21 cellular contexts compared by ENCODE assay signal in genomic region chr2:75221872-75222271, GRCh38.
A peak's percentile ranks its signal among the peaks of the same experiment; 100 is the strongest.
DNase-seq lines count a peak whose midpoint lies in the region; ATAC-seq and TF ChIP-seq lines count a peak whose summit lies in the region.
"Had no signal": no experiment of that assay in that cellular context is flagged by ENCODE, and none has a peak within 500 bp of the region (broad histone marks: within the 10 kb centered on the region; RNA-seq: fewer than 3 reads in every experiment).

No MANE protein-coding gene starts in this region.

- H3K4me3 ChIP-seq in choroid plexus epithelial cell (ENCODE audit: low read depth, low read length), result no peak overlapping the region
- H3K4me3 ChIP-seq: sigmoid colon had no signal

- peak; percentile 87 for DNase-seq in EH (ENCODE audit: low read depth)
- peak; percentile 52 for DNase-seq in NCI-H510A (lab: John Stamatoyannopoulos, UW)
- peak; percentile 17 for DNase-seq in choroid plexus epithelial cell (ENCODE audit: low read depth)
- peak; percentile 31 for DNase-seq in non-pigmented ciliary epithelial cell (ENCODE audit: low read depth)
- no peak for DNase-seq in medulla oblongata (ENCODE audit: extremely low spot score)
- DNase-seq in NCI-H774 (lab: John Stamatoyannopoulos, UW), result no peak
- DNase-seq: activated naive CD4-positive, alpha-beta T cell treated with anti-CD3 and anti-CD28 coated beads for 36 hours; C1 segment of cervical spinal cord; DMS79 treated with DMSO at 0.1 percent for 48 hours; effector CD8-positive, alpha-beta T cell; immature natural killer cell; midbrain; NCI-H1930; NCI-H69; sigmoid colon; T-helper 1 cell had no signal

- ATAC-seq in HG03571 (IDR thresholded peaks at IDR 0.05; ENCODE audit: unreplicated experiment), result no peak
- no peak for ATAC-seq in HG02970 (IDR thresholded peaks at IDR 0.05; ENCODE audit: low FRiP score, unreplicated experiment)
- ATAC-seq: activated CD4-positive, CD25-positive, alpha-beta regulatory T cell treated with anti-CD3 and anti-CD28 coated beads, Interleukin-2, amount 50 U/mL, for 24 hours; Panc1; stimulated activated memory B cell treated with anti-CD40 and anti-IgM and Interleukin-4, amounts not matched to agents 10 μg/mL and 1 μg/mL and 100 μg/mL, for 72 hours had no signal

- TF ChIP-seq CTCF in choroid plexus epithelial cell (conservative IDR thresholded peaks at IDR 0.05; ENCODE audit: low read depth, low read length), result no peak

Comparison
In these comparisons a context has a peak if more than half of its experiments do, and no peak if none do; other contexts are left out.
1. DNase-seq: peak in EH (single experiment), NCI-H510A (single experiment), choroid plexus epithelial cell (single experiment) and non-pigmented ciliary epithelial cell (single experiment); none in medulla oblongata (single experiment) and NCI-H774 (single experiment).